Comparison of ENCODE assay signal across 34 cellular contexts in the genomic region with DNA sequence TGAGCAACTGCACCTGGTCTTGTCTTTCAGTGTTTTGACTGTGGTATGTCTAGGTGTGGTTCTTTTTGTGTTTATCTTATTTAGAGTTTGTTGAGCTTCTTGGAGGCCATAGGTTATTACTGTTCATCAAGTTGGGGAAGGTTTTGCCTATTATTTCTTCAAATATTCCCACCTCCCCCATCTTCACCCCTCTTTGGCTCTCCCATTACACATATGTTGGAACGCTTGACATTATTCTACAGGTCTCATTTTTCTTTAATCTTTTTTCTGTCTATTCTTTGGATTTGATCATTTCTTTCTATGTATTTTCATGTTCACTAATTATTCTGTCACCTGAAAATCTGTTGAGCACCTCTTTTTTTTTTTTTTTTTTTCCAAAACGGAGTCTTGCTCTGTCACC.
"Had no signal": no experiment of that assay in that cellular context is flagged by ENCODE, and none has a peak within 500 bp of the region (broad histone marks: within the 10 kb centered on the region; RNA-seq: fewer than 3 reads in every experiment).

No MANE protein-coding gene starts in this region.

- H3K27me3 ChIP-seq: MG63 had no signal

- DNase-seq: Karpas-422, Kasumi-1, KG1, MG63, MM.1S, MV-4-11, NCI-H1048, NCI-H1092, NCI-H1092 treated with DMSO at 0.1 percent for 48 hours, NCI-H1105, NCI-H1105 treated with DMSO at 0.1 percent for 48 hours, NCI-H1417, NCI-H1417 treated with DMSO at 0.1 percent for 48 hours, NCI-H1436, NCI-H1436 treated with DMSO at 0.1 percent for 48 hours, NCI-H146, NCI-H1694, NCI-H1694 treated with DMSO at 0.1 percent for 48 hours, NCI-H187, NCI-H187 treated with DMSO at 0.1 percent for 48 hours, NCI-H1930, NCI-H2029, NCI-H2029 treated with DMSO at 0.1 percent for 48 hours, NCI-H2081, NCI-H2081 treated with DMSO at 0.1 percent for 48 hours, NCI-H2107, NCI-H2171, NCI-H2171 treated with DMSO at 0.1 percent for 48 hours, NCI-H2227 treated with DMSO at 0.1 percent for 48 hours, NCI-H226, NCI-H345, NCI-H446, NCI-H446 treated with DMSO at 0.1 percent for 48 hours had no signal

- H3K27ac ChIP-seq: KMS-11 had no signal

- H3K4me3 ChIP-seq: MG63 had no signal

- H3K9ac ChIP-seq: KMS-11 had no signal

- H3K4me2 ChIP-seq: KMS-11 had no signal
